In genomic region chr20:63230800-63231268, GRCh38 we compare ENCODE assay signal across 1 cellular context.
TF ChIP-seq lines count a peak whose summit lies in the region.

No MANE protein-coding gene starts in this region.

TF ChIP-seq in HepG2, 621 proteins besides CTCF, POLR2A, EP300 and RAD21 (continued from another document and continues in another):
- TF ChIP-seq MAX (IDR thresholded peaks at IDR 0.05) (no peak; the same call in 1 of the 2 replicates), ZNF547 (CRISPR knock-in tag; IDR thresholded peaks at IDR 0.05) (no peak), HOXA5 (CRISPR knock-in tag; IDR thresholded peaks at IDR 0.05) (no peak), THAP8 (CRISPR knock-in tag; IDR thresholded peaks at IDR 0.05; ENCODE audit: borderline replicate concordance) (no peak), ZFAT (CRISPR knock-in tag; conservative IDR thresholded peaks at IDR 0.05) (no peak), BRD4 (CRISPR knock-in tag; IDR thresholded peaks at IDR 0.05) (no peak), THAP7 (CRISPR knock-in tag; IDR thresholded peaks at IDR 0.05) (no peak), KLF11 (CRISPR knock-in tag; IDR thresholded peaks at IDR 0.05) (no peak), MED1 (CRISPR knock-in tag; IDR thresholded peaks at IDR 0.05) (peak; percentile 13; the same call in 1 of the 2 replicates), ZNF598 (CRISPR knock-in tag; IDR thresholded peaks at IDR 0.05; ENCODE audit: borderline replicate concordance) (peak; percentile 17; the same call in 1 of the 2 replicates), DBP (CRISPR knock-in tag; IDR thresholded peaks at IDR 0.05; ENCODE audit: not compliant biosample characterization) (no peak), ZNF747 (CRISPR knock-in tag; IDR thresholded peaks at IDR 0.05; ENCODE audit: borderline replicate concordance) (no peak), AGO1 (IDR thresholded peaks at IDR 0.05; ENCODE audit: low read depth, low read length, poor library complexity, severe bottlenecking) (no peak), RFXANK (CRISPR knock-in tag; IDR thresholded peaks at IDR 0.05) (no peak), KDM4B (CRISPR knock-in tag; IDR thresholded peaks at IDR 0.05) (no peak), FOXJ3 (CRISPR knock-in tag; IDR thresholded peaks at IDR 0.05; ENCODE audit: borderline replicate concordance) (no peak), KDM5B (CRISPR knock-in tag; IDR thresholded peaks at IDR 0.05; ENCODE audit: borderline replicate concordance) (no peak; the same call in 1 of the 2 replicates), SAP130 (CRISPR knock-in tag; IDR thresholded peaks at IDR 0.05; ENCODE audit: low read depth) (peak; percentile 57; the same call in 1 of the 2 replicates), ZFP90 (CRISPR knock-in tag; IDR thresholded peaks at IDR 0.05; ENCODE audit: borderline replicate concordance) (no peak), NCOA1 (CRISPR knock-in tag; IDR thresholded peaks at IDR 0.05) (no peak), SALL2 (CRISPR knock-in tag; IDR thresholded peaks at IDR 0.05) (no peak; the same call in 1 of the 2 replicates), NR2F6 (IDR thresholded peaks at IDR 0.05) (no peak), NR2F6 (CRISPR knock-in tag; IDR thresholded peaks at IDR 0.05) (no peak), ZNF768 (CRISPR knock-in tag; IDR thresholded peaks at IDR 0.05) (peak; percentile 57; the same call in 1 of the 2 replicates), ZNF251 (CRISPR knock-in tag; IDR thresholded peaks at IDR 0.05) (no peak), ETV5 (CRISPR knock-in tag; IDR thresholded peaks at IDR 0.05; ENCODE audit: borderline replicate concordance) (no peak), TBL1XR1 (IDR thresholded peaks at IDR 0.05; ENCODE audit: borderline replicate concordance, low read length, partially characterized antibody) (no peak), BCLAF1 (IDR thresholded peaks at IDR 0.05) (no peak), ZNF792 (CRISPR knock-in tag; IDR thresholded peaks at IDR 0.05) (no peak; the same call in 1 of the 2 replicates), SAFB2 (CRISPR knock-in tag; IDR thresholded peaks at IDR 0.05; ENCODE audit: borderline replicate concordance, low read depth) (no peak), ZIK1 (CRISPR knock-in tag; IDR thresholded peaks at IDR 0.05; ENCODE audit: borderline replicate concordance, low read depth) (no peak), HMG20B (CRISPR knock-in tag; conservative IDR thresholded peaks at IDR 0.05) (no peak), THAP11 (CRISPR knock-in tag; IDR thresholded peaks at IDR 0.05) (0 out of 2 replicates have a peak, but pooled peaks have one; percentile 48), AGO2 (optimal IDR thresholded peaks at IDR 0.05; ENCODE audit: low read depth, low read length) (no peak), PAWR (CRISPR knock-in tag; IDR thresholded peaks at IDR 0.05; ENCODE audit: borderline replicate concordance) (no peak), ZNF713 (CRISPR knock-in tag; IDR thresholded peaks at IDR 0.05) (no peak), CEBPB (IDR thresholded peaks at IDR 0.05; ENCODE audit: borderline replicate concordance, low read depth, low read length) (no peak), USF2 (IDR thresholded peaks at IDR 0.05; ENCODE audit: low read depth, low read length) (no peak), USF2 (CRISPR knock-in tag; IDR thresholded peaks at IDR 0.05; ENCODE audit: borderline replicate concordance) (no peak), ZEB1 (IDR thresholded peaks at IDR 0.05; ENCODE audit: insufficient replicate concordance, low read depth) (no peak), ZFP37 (CRISPR knock-in tag; IDR thresholded peaks at IDR 0.05; ENCODE audit: borderline replicate concordance) (no peak), GTF3A (CRISPR knock-in tag; conservative IDR thresholded peaks at IDR 0.05) (no peak), FOXC1 (CRISPR knock-in tag; IDR thresholded peaks at IDR 0.05; ENCODE audit: borderline replicate concordance) (no peak), MXD4 (CRISPR knock-in tag; IDR thresholded peaks at IDR 0.05) (0 out of 2 replicates have a peak, but pooled peaks have one; percentile 34), ZNF879 (CRISPR knock-in tag; IDR thresholded peaks at IDR 0.05) (no peak)
- TF ChIP-seq, protein P1, sequence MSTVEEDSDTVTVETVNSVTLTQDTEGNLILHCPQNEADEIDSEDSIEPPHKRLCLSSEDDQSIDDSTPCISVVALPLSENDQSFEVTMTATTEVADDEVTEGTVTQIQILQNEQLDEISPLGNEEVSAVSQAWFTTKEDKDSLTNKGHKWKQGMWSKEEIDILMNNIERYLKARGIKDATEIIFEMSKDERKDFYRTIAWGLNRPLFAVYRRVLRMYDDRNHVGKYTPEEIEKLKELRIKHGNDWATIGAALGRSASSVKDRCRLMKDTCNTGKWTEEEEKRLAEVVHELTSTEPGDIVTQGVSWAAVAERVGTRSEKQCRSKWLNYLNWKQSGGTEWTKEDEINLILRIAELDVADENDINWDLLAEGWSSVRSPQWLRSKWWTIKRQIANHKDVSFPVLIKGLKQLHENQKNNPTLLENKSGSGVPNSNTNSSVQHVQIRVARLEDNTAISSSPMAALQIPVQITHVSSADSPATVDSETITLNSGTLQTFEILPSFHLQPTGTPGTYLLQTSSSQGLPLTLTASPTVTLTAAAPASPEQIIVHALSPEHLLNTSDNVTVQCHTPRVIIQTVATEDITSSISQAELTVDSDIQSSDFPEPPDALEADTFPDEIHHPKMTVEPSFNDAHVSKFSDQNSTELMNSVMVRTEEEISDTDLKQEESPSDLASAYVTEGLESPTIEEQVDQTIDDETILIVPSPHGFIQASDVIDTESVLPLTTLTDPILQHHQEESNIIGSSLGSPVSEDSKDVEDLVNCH (CRISPR knock-in tag; IDR thresholded peaks at IDR 0.05) = no peak
- TF ChIP-seq, protein P2, sequence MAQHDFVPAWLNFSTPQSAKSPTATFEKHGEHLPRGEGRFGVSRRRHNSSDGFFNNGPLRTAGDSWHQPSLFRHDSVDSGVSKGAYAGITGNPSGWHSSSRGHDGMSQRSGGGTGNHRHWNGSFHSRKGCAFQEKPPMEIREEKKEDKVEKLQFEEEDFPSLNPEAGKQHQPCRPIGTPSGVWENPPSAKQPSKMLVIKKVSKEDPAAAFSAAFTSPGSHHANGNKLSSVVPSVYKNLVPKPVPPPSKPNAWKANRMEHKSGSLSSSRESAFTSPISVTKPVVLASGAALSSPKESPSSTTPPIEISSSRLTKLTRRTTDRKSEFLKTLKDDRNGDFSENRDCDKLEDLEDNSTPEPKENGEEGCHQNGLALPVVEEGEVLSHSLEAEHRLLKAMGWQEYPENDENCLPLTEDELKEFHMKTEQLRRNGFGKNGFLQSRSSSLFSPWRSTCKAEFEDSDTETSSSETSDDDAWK (CRISPR knock-in tag; IDR thresholded peaks at IDR 0.05) = no peak
- TF ChIP-seq, protein P3, sequence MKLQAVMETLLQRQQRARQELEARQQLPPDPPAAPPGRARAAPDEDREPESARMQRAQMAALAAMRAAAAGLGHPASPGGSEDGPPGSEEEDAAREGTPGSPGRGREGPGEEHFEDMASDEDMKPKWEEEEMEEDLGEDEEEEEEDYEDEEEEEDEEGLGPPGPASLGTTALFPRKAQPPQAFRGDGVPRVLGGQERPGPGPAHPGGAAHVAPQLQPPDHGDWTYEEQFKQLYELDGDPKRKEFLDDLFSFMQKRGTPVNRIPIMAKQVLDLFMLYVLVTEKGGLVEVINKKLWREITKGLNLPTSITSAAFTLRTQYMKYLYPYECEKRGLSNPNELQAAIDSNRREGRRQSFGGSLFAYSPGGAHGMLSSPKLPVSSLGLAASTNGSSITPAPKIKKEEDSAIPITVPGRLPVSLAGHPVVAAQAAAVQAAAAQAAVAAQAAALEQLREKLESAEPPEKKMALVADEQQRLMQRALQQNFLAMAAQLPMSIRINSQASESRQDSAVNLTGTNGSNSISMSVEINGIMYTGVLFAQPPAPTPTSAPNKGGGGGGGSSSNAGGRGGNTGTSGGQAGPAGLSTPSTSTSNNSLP (IDR thresholded peaks at IDR 0.05; ENCODE audit: low read depth, low read length) = no peak
- TF ChIP-seq, protein P4, sequence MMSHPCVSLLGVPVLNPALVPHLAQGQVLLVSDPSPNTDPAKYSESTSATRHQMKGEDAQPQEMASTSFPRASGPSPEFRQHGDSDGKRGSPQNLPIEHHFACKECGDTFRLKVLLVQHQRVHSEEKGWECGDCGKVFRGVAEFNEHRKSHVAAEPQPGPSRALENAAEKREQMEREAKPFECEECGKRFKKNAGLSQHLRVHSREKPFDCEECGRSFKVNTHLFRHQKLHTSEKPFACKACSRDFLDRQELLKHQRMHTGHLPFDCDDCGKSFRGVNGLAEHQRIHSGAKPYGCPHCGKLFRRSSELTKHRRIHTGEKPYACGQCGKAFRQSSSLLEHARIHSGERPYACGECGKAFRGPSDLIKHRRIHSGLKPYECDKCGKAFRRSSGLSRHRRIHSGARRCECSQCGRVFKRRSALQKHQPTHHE (CRISPR knock-in tag; IDR thresholded peaks at IDR 0.05; ENCODE audit: borderline replicate concordance) = no peak
- TF ChIP-seq, protein P5, sequence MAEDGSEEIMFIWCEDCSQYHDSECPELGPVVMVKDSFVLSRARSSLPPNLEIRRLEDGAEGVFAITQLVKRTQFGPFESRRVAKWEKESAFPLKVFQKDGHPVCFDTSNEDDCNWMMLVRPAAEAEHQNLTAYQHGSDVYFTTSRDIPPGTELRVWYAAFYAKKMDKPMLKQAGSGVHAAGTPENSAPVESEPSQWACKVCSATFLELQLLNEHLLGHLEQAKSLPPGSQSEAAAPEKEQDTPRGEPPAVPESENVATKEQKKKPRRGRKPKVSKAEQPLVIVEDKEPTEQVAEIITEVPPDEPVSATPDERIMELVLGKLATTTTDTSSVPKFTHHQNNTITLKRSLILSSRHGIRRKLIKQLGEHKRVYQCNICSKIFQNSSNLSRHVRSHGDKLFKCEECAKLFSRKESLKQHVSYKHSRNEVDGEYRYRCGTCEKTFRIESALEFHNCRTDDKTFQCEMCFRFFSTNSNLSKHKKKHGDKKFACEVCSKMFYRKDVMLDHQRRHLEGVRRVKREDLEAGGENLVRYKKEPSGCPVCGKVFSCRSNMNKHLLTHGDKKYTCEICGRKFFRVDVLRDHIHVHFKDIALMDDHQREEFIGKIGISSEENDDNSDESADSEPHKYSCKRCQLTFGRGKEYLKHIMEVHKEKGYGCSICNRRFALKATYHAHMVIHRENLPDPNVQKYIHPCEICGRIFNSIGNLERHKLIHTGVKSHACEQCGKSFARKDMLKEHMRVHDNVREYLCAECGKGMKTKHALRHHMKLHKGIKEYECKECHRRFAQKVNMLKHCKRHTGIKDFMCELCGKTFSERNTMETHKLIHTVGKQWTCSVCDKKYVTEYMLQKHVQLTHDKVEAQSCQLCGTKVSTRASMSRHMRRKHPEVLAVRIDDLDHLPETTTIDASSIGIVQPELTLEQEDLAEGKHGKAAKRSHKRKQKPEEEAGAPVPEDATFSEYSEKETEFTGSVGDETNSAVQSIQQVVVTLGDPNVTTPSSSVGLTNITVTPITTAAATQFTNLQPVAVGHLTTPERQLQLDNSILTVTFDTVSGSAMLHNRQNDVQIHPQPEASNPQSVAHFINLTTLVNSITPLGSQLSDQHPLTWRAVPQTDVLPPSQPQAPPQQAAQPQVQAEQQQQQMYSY (CRISPR knock-in tag; IDR thresholded peaks at IDR 0.05) = no peak
